Comparison of ENCODE assay signal across 8 cellular contexts in the genomic region with DNA sequence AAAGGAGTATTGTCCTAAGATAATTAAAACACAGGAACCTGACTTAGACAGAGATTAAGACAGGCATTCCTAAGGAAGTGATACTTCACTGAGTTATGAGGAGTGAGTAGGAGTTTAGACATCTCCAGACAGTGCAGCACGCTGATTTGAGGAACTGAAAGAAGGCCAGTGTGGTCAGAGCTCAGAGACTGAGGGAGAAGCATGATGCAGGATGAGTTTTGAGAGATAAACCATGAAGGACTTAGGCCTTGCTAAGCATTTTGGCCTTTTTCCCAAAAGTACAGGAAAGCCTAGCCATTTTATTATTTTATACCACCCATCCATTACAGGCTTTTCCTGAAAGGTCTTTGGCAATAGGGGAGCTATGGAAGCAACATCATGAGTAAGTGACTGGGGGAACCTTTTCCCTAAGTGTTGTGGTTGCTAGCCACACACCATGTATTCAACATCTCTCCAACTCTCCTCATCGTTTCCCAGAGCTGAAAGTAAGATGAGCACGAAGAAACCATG.
DNase-seq lines count a peak whose midpoint lies in the region; ATAC-seq, FAIRE-seq and TF ChIP-seq lines count a peak whose summit lies in the region.

No MANE protein-coding gene starts in this region.

- H3K9me3 Mint-ChIP-seq in activated naive CD4-positive, alpha-beta T cell treated with anti-CD3 and anti-CD28 coated beads for 36 hours, result no peaks in the 10 kb centered on the region

- DNase-seq in AG04450 (ENCODE audit: low read depth, low spot score) (peak; percentile 76), RCC 7860 (ENCODE audit: low spot score) (peak; percentile 73), right cardiac atrium (no peak), erythroblast (lab: John Stamatoyannopoulos, UW) (no peak)
- DNase-seq in stimulated activated CD4-positive, alpha-beta T cell treated with anti-CD3 and anti-CD28 coated beads, Interleukin-1b, Interleukin-23, amount 100 ng/mL, for 48 hours, result no peak
- DNase-seq in activated naive CD4-positive, alpha-beta T cell treated with anti-CD3 and anti-CD28 coated beads for 36 hours, result no peak

- no peak for TF ChIP-seq CTCF in AG04450 (IDR thresholded peaks at IDR 0.05; ENCODE audit: low read depth, low read length)

- H3K4me3 Mint-ChIP-seq in activated naive CD4-positive, alpha-beta T cell treated with anti-CD3 and anti-CD28 coated beads for 36 hours, result no peak overlapping the region

- no peaks in the 10 kb centered on the region for H3K27me3 Mint-ChIP-seq in activated naive CD4-positive, alpha-beta T cell treated with anti-CD3 and anti-CD28 coated beads for 36 hours (ENCODE audit: low read depth)

- peaks cover 5% of the 10 kb centered on the region for H3K4me1 ChIP-seq in right cardiac atrium (ENCODE audit: control insufficient read depth, insufficient read depth, low read length)

- H3K4me1 Mint-ChIP-seq in activated naive CD4-positive, alpha-beta T cell treated with anti-CD3 and anti-CD28 coated beads for 36 hours (ENCODE audit: low read depth), result no peaks in the 10 kb centered on the region

- TF ChIP-seq POLR2A in erythroblast (IDR thresholded peaks at IDR 0.05; ENCODE audit: low read length), result no peak

- FAIRE-seq in RCC 7860 (lab: Jason Lieb, UNC), result no peak

- CTCF ChIA-PET in AG04450 (lab: Charles Lee), result interaction anchor here (0.7 to 3.9 kb wide), 3 partner anchors 159 to 1056 kb away, joined by 3 to 20 read pairs (median 5); no protein-coding TSS in a partner anchor
- CTCF ChIA-PET in activated naive CD4-positive, alpha-beta T cell treated with anti-CD3 and anti-CD28 coated beads for 36 hours (lab: Charles Lee), result no interaction called here

- 60% methylated on average over 3 of the region's 3 CpGs for WGBS in right cardiac atrium

- peak overlapping the region; percentile 60 for H3K27ac ChIP-seq in AG04450 (ENCODE audit: low read depth, low read length)
- no peak overlapping the region for H3K27ac ChIP-seq in right cardiac atrium (ENCODE audit: low read length)

- POLR2A ChIA-PET in AG04450 (lab: Yijun Ruan, JAX), result no interaction called here

- H3K9me3 ChIP-seq in AG04450 (ENCODE audit: control insufficient read depth, insufficient read depth, low read length), result no peaks in the 10 kb centered on the region
- H3K9me3 ChIP-seq in right cardiac atrium (ENCODE audit: control insufficient read depth, low read length), result no peaks in the 10 kb centered on the region

- intact Hi-C loops in right cardiac atrium (cut with DNase I), result no loop called here
- intact Hi-C loops in activated naive CD4-positive, alpha-beta T cell treated with anti-CD3 and anti-CD28 coated beads for 36 hours (cut with micrococcal nuclease), result no loop called here

- no peaks in the 10 kb centered on the region for H3K36me3 Mint-ChIP-seq in activated naive CD4-positive, alpha-beta T cell treated with anti-CD3 and anti-CD28 coated beads for 36 hours (ENCODE audit: low read depth)

- no peak overlapping the region for H3K27ac Mint-ChIP-seq in activated naive CD4-positive, alpha-beta T cell treated with anti-CD3 and anti-CD28 coated beads for 36 hours

- ATAC-seq in GM21723 (IDR thresholded peaks at IDR 0.05; ENCODE audit: unreplicated experiment) (peak; percentile 82), right cardiac atrium (peak; percentile 71 to 73), GM21423 (IDR thresholded peaks at IDR 0.05; ENCODE audit: unreplicated experiment) (no peak)

- H3K4me3 ChIP-seq in AG04450 (ENCODE audit: low read depth, low read length) (no peak overlapping the region), right cardiac atrium (ENCODE audit: low read length) (no peak overlapping the region)

- no peaks in the 10 kb centered on the region for H3K27me3 ChIP-seq in AG04450 (ENCODE audit: control insufficient read depth, insufficient read depth, low read length)
- H3K27me3 ChIP-seq in right cardiac atrium (ENCODE audit: control insufficient read depth, insufficient read depth), result no peaks in the 10 kb centered on the region

Comparison
In these comparisons a context has a peak if more than half of its experiments do, and no peak if none do; other contexts are left out.
1. DNase-seq: peak in AG04450 (single experiment) and RCC 7860 (single experiment); none in right cardiac atrium (0 of 3), stimulated activated CD4-positive, alpha-beta T cell treated with anti-CD3 and anti-CD28 coated beads, Interleukin-1b, Interleukin-23, amount 100 ng/mL, for 48 hours (single experiment), erythroblast (0 of 2) and activated naive CD4-positive, alpha-beta T cell treated with anti-CD3 and anti-CD28 coated beads for 36 hours (single experiment).